ENCODE assay signal across 13 cellular contexts in genomic region chr5:57435701-57436134, GRCh38. TPM values are rescaled to one million over a fixed set of nuclear protein-coding genes. Genes with fewer than 3 reads are reported as not detected.
A peak's percentile ranks its signal among the peaks of the same experiment; 100 is the strongest.
DNase-seq lines count a peak whose midpoint lies in the region; ATAC-seq, FAIRE-seq and TF ChIP-seq lines count a peak whose summit lies in the region.
"Had no signal": no experiment of that assay in that cellular context is flagged by ENCODE, and none has a peak within 500 bp of the region (broad histone marks: within the 10 kb centered on the region; RNA-seq: fewer than 3 reads in every experiment).

No MANE protein-coding gene starts in this region.

- peaks cover 31% of the 10 kb centered on the region for H3F3A ChIP-seq in PC-9 (ENCODE audit: insufficient read depth, low read depth)

- intact Hi-C loops in PC-9 (cut with micrococcal nuclease; ENCODE audit: unreplicated experiment) = loop anchor here (1.0 to 5.0 kb wide), 6 partner anchors 53 to 452 kb away; no protein-coding TSS in a partner anchor
- intact Hi-C loops in endothelial cell of umbilical vein (cut with micrococcal nuclease) = loop anchor here (1.0 to 5.0 kb wide), 11 partner anchors 16 to 1025 kb away; partner anchors contain the start of gene PLK2

- H3K27ac ChIP-seq in PC-9 = peak overlapping the region; percentile 99
- peak overlapping the region; percentile 98 for H3K27ac ChIP-seq in endothelial cell of umbilical vein (ENCODE audit: insufficient read depth, low read depth, low read length)
- H3K27ac ChIP-seq: vagina had no signal

- dilution Hi-C loops in endothelial cell of umbilical vein (cut with MboI; ENCODE audit: extremely low pct_ligation_motif_present, low sequenced_read_pairs) = no loop called here

- TF ChIP-seq CTCF in BJ (IDR thresholded peaks at IDR 0.05; ENCODE audit: insufficient read depth, low read depth, low read length) (no peak), PC-9 (conservative IDR thresholded peaks at IDR 0.05) (no peak), endothelial cell of umbilical vein (IDR thresholded peaks at IDR 0.05; ENCODE audit: extremely low read depth in 1 of 2, insufficient read depth in 1 of 2, low read depth in 1 of 2, low read length in 2 of 2) (no peak), omental fat pad (IDR thresholded peaks at IDR 0.05) (no peak)

- no peaks in the 10 kb centered on the region for H3K79me2 ChIP-seq in PC-9 (ENCODE audit: low read depth)
- H3K79me2 ChIP-seq in endothelial cell of umbilical vein (ENCODE audit: control insufficient read depth, insufficient read depth, low read length) = no peaks in the 10 kb centered on the region

- no peaks in the 10 kb centered on the region for H3K9me1 ChIP-seq in endothelial cell of umbilical vein (replicated peaks; ENCODE audit: control insufficient read depth, extremely low read depth, insufficient read depth, low read length)

- peaks cover 30% of the 10 kb centered on the region for H3K9me3 ChIP-seq in PC-9 (ENCODE audit: insufficient read depth, low read depth)
- no peaks in the 10 kb centered on the region for H3K9me3 ChIP-seq in endothelial cell of umbilical vein (replicated peaks; ENCODE audit: control insufficient read depth, insufficient read depth, low read length)
- H3K9me3 ChIP-seq: vagina had no signal

- no peaks in the 10 kb centered on the region for H3K36me3 ChIP-seq in BJ (ENCODE audit: control insufficient read depth, insufficient read depth, low read length)
- H3K36me3 ChIP-seq in PC-9 (ENCODE audit: low read depth) = no peaks in the 10 kb centered on the region
- no peaks in the 10 kb centered on the region for H3K36me3 ChIP-seq in endothelial cell of umbilical vein (ENCODE audit: control insufficient read depth in 2 of 2, extremely low read depth in 1 of 2, insufficient read depth in 2 of 2, low read length in 2 of 2)
- H3K36me3 ChIP-seq: vagina had no signal

- no peak overlapping the region for H3K4me3 ChIP-seq in BJ (ENCODE audit: low read depth, low read length)
- H3K4me3 ChIP-seq in PC-9 = no peak overlapping the region
- no peak overlapping the region for H3K4me3 ChIP-seq in endothelial cell of umbilical vein (replicated peaks in 1 of 3; ENCODE audit: insufficient read depth in 1 of 3, low read depth in 1 of 3, low read length in 3 of 3)
- H3K4me3 ChIP-seq: GM12878, vagina had no signal

- peak; percentile 37 for TF ChIP-seq POLR2A in endothelial cell of umbilical vein (IDR thresholded peaks at IDR 0.05; ENCODE audit: low read depth, low read length)

- H3K9ac ChIP-seq in endothelial cell of umbilical vein (replicated peaks; ENCODE audit: extremely low read depth, insufficient read depth, low read length) = peak overlapping the region; percentile 71

- POLR2A ChIA-PET in BJ (lab: Charles Lee) (no interaction called here), PC-9 (lab: Charles Lee; ENCODE audit: unreplicated experiment) (interaction anchor here (0.5 to 1.4 kb wide), 4 partner anchors 28 to 687 kb away, joined by 3 to 13 read pairs (median 4); no protein-coding TSS in a partner anchor), endothelial cell of umbilical vein (lab: Charles Lee) (interaction anchor here (2.1 kb wide), 1 partner anchor 1024 kb away, joined by 7 read pairs; the partner anchor contains the start of gene PLK2)

- H3K4me1 ChIP-seq in PC-9 (replicated peaks; ENCODE audit: insufficient read depth) (peaks cover 42% of the 10 kb centered on the region), endothelial cell of umbilical vein (ENCODE audit: control insufficient read depth, extremely low read depth, insufficient read depth, low read length) (peaks cover 71% of the 10 kb centered on the region)
- H3K4me1 ChIP-seq: vagina had no signal

- H3K27me3 ChIP-seq in BJ (ENCODE audit: control insufficient read depth, insufficient read depth, low read length) (no peaks in the 10 kb centered on the region), PC-9 (ENCODE audit: insufficient read depth, low read depth) (no peaks in the 10 kb centered on the region), endothelial cell of umbilical vein (ENCODE audit: control insufficient read depth in 2 of 2, insufficient read depth in 2 of 2, low read length in 2 of 2) (no peaks in the 10 kb centered on the region)
- H3K27me3 ChIP-seq: vagina had no signal

- H4K20me1 ChIP-seq in PC-9 (ENCODE audit: insufficient read depth) (no peaks in the 10 kb centered on the region), endothelial cell of umbilical vein (replicated peaks; ENCODE audit: control insufficient read depth, extremely low read depth, insufficient read depth, low read length) (no peaks in the 10 kb centered on the region)

- peak; percentile 65 for ATAC-seq in omental fat pad (ENCODE audit: low FRiP score)
- ATAC-seq in HG03095 (IDR thresholded peaks at IDR 0.05; ENCODE audit: unreplicated experiment) = no peak
- ATAC-seq: GM12878 had no signal

- DNase-seq in BJ (ENCODE audit: low read depth) (peak; percentile 79), PC-9 (peak; percentile 58 to 99), endothelial cell of umbilical vein (ENCODE audit: low read depth, low spot score) (peak; percentile 99), omental fat pad (ENCODE audit: low spot score) (no peak), NCI-H510A (lab: John Stamatoyannopoulos, UW) (no peak), OCI-M1 (lab: John Stamatoyannopoulos, UW) (no peak)
- DNase-seq in activated T-cell treated with anti-CD3 and anti-CD28 coated beads, Interleukin-2, amount 50 U/mL, for 48 hours = no peak
- DNase-seq: Karpas-422, NCI-H69, T-helper 2 cell had no signal

- CTCF ChIA-PET in BJ (lab: Yijun Ruan, JAX) = interaction anchor here (0.5 to 2.9 kb wide), 3 partner anchors 13 to 136 kb away, joined by 3 to 8 read pairs (median 3); no protein-coding TSS in a partner anchor
- CTCF ChIA-PET in PC-9 (lab: Charles Lee) = no interaction called here
- CTCF ChIA-PET in endothelial cell of umbilical vein (lab: Charles Lee) = interaction anchor here (0.6 to 2.5 kb wide), 7 partner anchors 13 to 342 kb away, joined by 3 to 13 read pairs (median 7); no protein-coding TSS in a partner anchor

- H3K9me2 ChIP-seq in PC-9 (ENCODE audit: insufficient read depth) = no peaks in the 10 kb centered on the region

- H3K4me2 ChIP-seq in PC-9 = peak overlapping the region; percentile 48; the same call in 1 of the 2 replicates
- peak overlapping the region; percentile 48 for H3K4me2 ChIP-seq in endothelial cell of umbilical vein (ENCODE audit: insufficient read depth, low read length)

- peak; percentile 86 for FAIRE-seq in endothelial cell of umbilical vein (lab: Jason Lieb, UNC)
- FAIRE-seq: GM12878 had no signal

- BruUV-seq in PC-9 (replicated peaks; lab: Mats Ljungman, UMichigan) = no TSS peak
- no TSS peak for BruUV-seq in endothelial cell of umbilical vein (replicated peaks; lab: Mats Ljungman, UMichigan)

- no peak overlapping the region for H2AFZ ChIP-seq in PC-9
- H2AFZ ChIP-seq in endothelial cell of umbilical vein (ENCODE audit: low read depth, low read length) = no peak overlapping the region

TF ChIP-seq in endothelial cell of umbilical vein, 7 proteins besides CTCF, POLR2A, EP300 and RAD21:
- TF ChIP-seq MAX (IDR thresholded peaks at IDR 0.05; ENCODE audit: insufficient read depth, insufficient read length) = no peak
- peak; percentile 96 for TF ChIP-seq FOS (IDR thresholded peaks at IDR 0.05; ENCODE audit: borderline replicate concordance, insufficient read depth, low read length)
- peak; percentile 69 for TF ChIP-seq POLR2AphosphoS5 (IDR thresholded peaks at IDR 0.05; ENCODE audit: insufficient read depth, low read depth, low read length)
- peak; percentile 95 for TF ChIP-seq JUN (IDR thresholded peaks at IDR 0.05; ENCODE audit: borderline replicate concordance, insufficient read depth, insufficient read length, low read depth)
- TF ChIP-seq MYC (IDR thresholded peaks at IDR 0.05; ENCODE audit: low read depth, low read length) = no peak
- TF ChIP-seq GATA2 (IDR thresholded peaks at IDR 0.05; ENCODE audit: insufficient read depth, insufficient read length, low read depth, low read length) = peak; percentile 98

RNA-seq across cellular contexts. Expression of gene ACTBL2, which starts 46.9 kb away (rescaled TPM):
- 0.05 and 0.07 TPM in 2 replicates for polyA plus RNA-seq in BJ (2011; rRNA removed)
- 0.14 TPM in 1 of 2 replicates, not detected in the other for polyA minus RNA-seq in BJ (2011; rRNA and poly(A)+ RNA removed)
- 0.98 and 1.5 TPM in 2 replicates for total RNA-seq in PC-9 (2021)
- total RNA-seq in endothelial cell of umbilical vein = not detected in 2 replicates
- polyA plus RNA-seq in endothelial cell of umbilical vein = 0.03 and 0.08 TPM in 2 replicates
- 0.03 and 0.04 TPM in 2 replicates for polyA plus RNA-seq in endothelial cell of umbilical vein (2011; cell fraction: cytosol; rRNA removed)
- 0.09 and 0.17 TPM in 2 replicates for polyA plus RNA-seq in endothelial cell of umbilical vein (2011; cell fraction: nucleus; rRNA removed)
- 0.07 and 0.09 TPM in 2 replicates for polyA plus RNA-seq in endothelial cell of umbilical vein (2012)
- polyA minus RNA-seq in endothelial cell of umbilical vein = not detected in 2 replicates
- not detected for polyA minus RNA-seq in endothelial cell of umbilical vein (2011; cell fraction: cytosol; rRNA and poly(A)+ RNA removed)
- polyA minus RNA-seq in endothelial cell of umbilical vein (2011; cell fraction: nucleus; rRNA and poly(A)+ RNA removed) = 0.24 TPM in 1 of 2 replicates, not detected in the other
- under 1 TPM in 2 of 4 donors, not detected in 2; 0.12 to 0.19 TPM for total RNA-seq in omental fat pad
- total RNA-seq: vagina had no signal

Comparison
In these comparisons a context has a peak if more than half of its experiments do, and no peak if none do; other contexts are left out.
1. DNase-seq: peak in BJ (single experiment), PC-9 (2 of 2) and endothelial cell of umbilical vein (single experiment); none in omental fat pad (single experiment), NCI-H510A (single experiment), OCI-M1 (single experiment) and activated T-cell treated with anti-CD3 and anti-CD28 coated beads, Interleukin-2, amount 50 U/mL, for 48 hours (0 of 2).